ENCODE assay signal across 8 cellular contexts in genomic region chr1:42957880-42958487, GRCh38. TPM values are rescaled to one million over a fixed set of nuclear protein-coding genes. Genes with fewer than 3 reads are reported as not detected.
DNase-seq lines count a peak whose midpoint lies in the region; ATAC-seq, FAIRE-seq and TF ChIP-seq lines count a peak whose summit lies in the region.

No MANE protein-coding gene starts in this region.

- intact Hi-C loops in endothelial cell of umbilical vein (cut with micrococcal nuclease), result loop anchor here (1.0 to 2.0 kb wide), 3 partner anchors 17 to 34 kb away; no protein-coding TSS in a partner anchor

- no peaks in the 10 kb centered on the region for H3K9me3 Mint-ChIP-seq in activated CD8-positive, alpha-beta memory T cell treated with anti-CD3 and anti-CD28 coated beads, Interleukin-2, amount 10 ng/mL, durations not matched to agents 7 days and 5 days (ENCODE audit: low read depth)

- TF ChIP-seq CTCF in AG04449 (IDR thresholded peaks at IDR 0.05; ENCODE audit: insufficient read depth, low read length, missing control alignments) (no peak), endothelial cell of umbilical vein (IDR thresholded peaks at IDR 0.05; ENCODE audit: extremely low read depth in 1 of 2, insufficient read depth in 1 of 2, low read depth in 1 of 2, low read length in 2 of 2) (peak; percentile 7 to 10)

- CTCF ChIA-PET in AG04449 (lab: Yijun Ruan, JAX) (no interaction called here), endothelial cell of umbilical vein (lab: Charles Lee) (interaction anchor here (3.5 kb wide), 1 partner anchor 116 kb away, joined by 17 read pairs; no protein-coding TSS in a partner anchor)
- CTCF ChIA-PET in activated CD8-positive, alpha-beta memory T cell treated with anti-CD3 and anti-CD28 coated beads, Interleukin-2, amount 10 ng/mL, durations not matched to agents 7 days and 5 days (lab: Charles Lee), result interaction anchor here (0.5 to 6.9 kb wide), 7 partner anchors 11 to 115 kb away, joined by 3 to 52 read pairs (median 9); no protein-coding TSS in a partner anchor

- ATAC-seq in GM18520 (IDR thresholded peaks at IDR 0.05; ENCODE audit: unreplicated experiment) (peak; percentile 39), HG03045 (IDR thresholded peaks at IDR 0.05; ENCODE audit: unreplicated experiment) (peak; percentile 55)
- peak; percentile 44 for ATAC-seq in activated CD8-positive, alpha-beta memory T cell treated with anti-CD3 and anti-CD28 coated beads, Interleukin-2, amount 10 ng/mL, durations not matched to agents 7 days and 5 days

- H3K27ac Mint-ChIP-seq in activated CD8-positive, alpha-beta memory T cell treated with anti-CD3 and anti-CD28 coated beads, Interleukin-2, amount 10 ng/mL, durations not matched to agents 7 days and 5 days, result peak overlapping the region; percentile 90

- POLR2A ChIA-PET in AG04449 (lab: Yijun Ruan, JAX), result interaction anchor here (0.8 kb wide), 1 partner anchor 14 kb away, joined by 3 read pairs; no protein-coding TSS in a partner anchor
- POLR2A ChIA-PET in endothelial cell of umbilical vein (lab: Charles Lee), result no interaction called here

- H3K4me2 ChIP-seq in endothelial cell of umbilical vein (ENCODE audit: insufficient read depth, low read length), result peak overlapping the region; percentile 79

- no TSS peak for BruUV-seq in endothelial cell of umbilical vein (replicated peaks; lab: Mats Ljungman, UMichigan)

- H3K79me2 ChIP-seq in endothelial cell of umbilical vein (ENCODE audit: control insufficient read depth, insufficient read depth, low read length), result peaks cover 16% of the 10 kb centered on the region

- peak; percentile 42 for FAIRE-seq in endothelial cell of umbilical vein (lab: Jason Lieb, UNC)

- H4K20me1 ChIP-seq in endothelial cell of umbilical vein (replicated peaks; ENCODE audit: control insufficient read depth, extremely low read depth, insufficient read depth, low read length), result no peaks in the 10 kb centered on the region

- H3K36me3 ChIP-seq in endothelial cell of umbilical vein (ENCODE audit: control insufficient read depth in 2 of 2, extremely low read depth in 1 of 2, insufficient read depth in 2 of 2, low read length in 2 of 2), result no peaks in the 10 kb centered on the region
- H3K36me3 ChIP-seq in mucosa of rectum (ENCODE audit: control insufficient read depth in 2 of 2, insufficient read depth in 2 of 2, low read length in 2 of 2), result peaks cover 0 to 2% of the 10 kb centered on the region in 2 donors

- H3K9me3 ChIP-seq in endothelial cell of umbilical vein (replicated peaks; ENCODE audit: control insufficient read depth, insufficient read depth, low read length) (no peaks in the 10 kb centered on the region), mucosa of rectum (ENCODE audit: control insufficient read depth in 2 of 2, low read length in 2 of 2) (no peaks in the 10 kb centered on the region)

- H3K9me1 ChIP-seq in endothelial cell of umbilical vein (replicated peaks; ENCODE audit: control insufficient read depth, extremely low read depth, insufficient read depth, low read length), result no peaks in the 10 kb centered on the region

- H3K36me3 Mint-ChIP-seq in activated CD8-positive, alpha-beta memory T cell treated with anti-CD3 and anti-CD28 coated beads, Interleukin-2, amount 10 ng/mL, durations not matched to agents 7 days and 5 days, result peaks cover 44% of the 10 kb centered on the region

- H3K27ac ChIP-seq in endothelial cell of umbilical vein (ENCODE audit: insufficient read depth, low read depth, low read length) (peak overlapping the region; percentile 68), mucosa of rectum (ENCODE audit: low read depth in 2 of 2, low read length in 2 of 2) (peak overlapping the region; percentile 88 to 90)

- H2AFZ ChIP-seq in endothelial cell of umbilical vein (ENCODE audit: low read depth, low read length), result peak overlapping the region; percentile 95

- H3K4me1 Mint-ChIP-seq in activated CD8-positive, alpha-beta memory T cell treated with anti-CD3 and anti-CD28 coated beads, Interleukin-2, amount 10 ng/mL, durations not matched to agents 7 days and 5 days, result peaks cover 48% of the 10 kb centered on the region

- peak overlapping the region; percentile 87 for H3K4me3 Mint-ChIP-seq in activated CD8-positive, alpha-beta memory T cell treated with anti-CD3 and anti-CD28 coated beads, Interleukin-2, amount 10 ng/mL, durations not matched to agents 7 days and 5 days

- DNase-seq in AG04449 (ENCODE audit: low read depth, low spot score), result no peak
- DNase-seq in NCI-H446 treated with DMSO at 0.1 percent for 48 hours (lab: John Stamatoyannopoulos, UW), result peak; percentile 12
- DNase-seq in activated CD8-positive, alpha-beta memory T cell treated with anti-CD3 and anti-CD28 coated beads, Interleukin-2, amount 10 ng/mL, durations not matched to agents 7 days and 5 days, result peak; percentile 73
- DNase-seq in endothelial cell of umbilical vein (ENCODE audit: low read depth, low spot score), result peak; percentile 61
- DNase-seq in stimulated activated CD8-positive, alpha-beta memory T cell treated with anti-CD3 and anti-CD28 coated beads, Interleukin-7, amount 100 ng/mL, for 4 hours (ENCODE audit: low read depth in 2 of 2), result peak; percentile 34 to 69

- no peaks in the 10 kb centered on the region for H3K27me3 ChIP-seq in endothelial cell of umbilical vein (ENCODE audit: control insufficient read depth in 2 of 2, insufficient read depth in 2 of 2, low read length in 2 of 2)
- H3K27me3 ChIP-seq in mucosa of rectum (ENCODE audit: control insufficient read depth in 2 of 2, insufficient read depth in 2 of 2, low read length in 2 of 2), result peaks cover 0 to 2% of the 10 kb centered on the region in 2 donors

- H3K9ac ChIP-seq in endothelial cell of umbilical vein (replicated peaks; ENCODE audit: extremely low read depth, insufficient read depth, low read length) (peak overlapping the region; percentile 77), mucosa of rectum (ENCODE audit: low read depth in 1 of 2, low read length in 2 of 2) (peak overlapping the region; percentile 81 to 85)

- H3K4me3 ChIP-seq in AG04449 (ENCODE audit: low read depth, low read length), result peak overlapping the region; percentile 88
- H3K4me3 ChIP-seq in endothelial cell of umbilical vein (replicated peaks in 1 of 3; ENCODE audit: insufficient read depth in 1 of 3, low read depth in 1 of 3, low read length in 3 of 3), result peak overlapping the region; percentile 43 to 79 (median 57)
- peak overlapping the region; percentile 76 to 86 for H3K4me3 ChIP-seq in mucosa of rectum (ENCODE audit: low read length in 2 of 2)

- no peak for TF ChIP-seq POLR2A in endothelial cell of umbilical vein (IDR thresholded peaks at IDR 0.05; ENCODE audit: low read depth, low read length)

- H3K4me1 ChIP-seq in endothelial cell of umbilical vein (ENCODE audit: control insufficient read depth, extremely low read depth, insufficient read depth, low read length) (peaks cover 16% of the 10 kb centered on the region), mucosa of rectum (ENCODE audit: control insufficient read depth in 2 of 2, insufficient read depth in 2 of 2, low read length in 2 of 2) (peaks cover 8 to 17% of the 10 kb centered on the region in 2 donors)

- dilution Hi-C loops in endothelial cell of umbilical vein (cut with MboI; ENCODE audit: extremely low pct_ligation_motif_present, low sequenced_read_pairs), result no loop called here

- peaks cover 8% of the 10 kb centered on the region for H3K27me3 Mint-ChIP-seq in activated CD8-positive, alpha-beta memory T cell treated with anti-CD3 and anti-CD28 coated beads, Interleukin-2, amount 10 ng/mL, durations not matched to agents 7 days and 5 days

TF ChIP-seq in endothelial cell of umbilical vein, 7 proteins besides CTCF, POLR2A, EP300 and RAD21:
- TF ChIP-seq POLR2AphosphoS5 (IDR thresholded peaks at IDR 0.05; ENCODE audit: insufficient read depth, low read depth, low read length) (peak; percentile 24), MAX (IDR thresholded peaks at IDR 0.05; ENCODE audit: insufficient read depth, insufficient read length) (peak; percentile 44), EZH2 (IDR thresholded peaks at IDR 0.05; ENCODE audit: borderline replicate concordance, low read depth, low read length, severe bottlenecking) (no peak)

RNA-seq across cellular contexts. Expression of gene SLC2A1, which starts 0.7 kb away (rescaled TPM):
- total RNA-seq in activated CD8-positive, alpha-beta memory T cell treated with anti-CD3 and anti-CD28 coated beads, Interleukin-2, amount 10 ng/mL, durations not matched to agents 7 days and 5 days, result 100 to 1,000 TPM; 113 to 140 TPM
- 38.7 and 42.2 TPM in 2 replicates for total RNA-seq in endothelial cell of umbilical vein
- 46.5 and 52.5 TPM in 2 replicates for polyA plus RNA-seq in endothelial cell of umbilical vein
- polyA plus RNA-seq in endothelial cell of umbilical vein (2011; cell fraction: cytosol; rRNA removed), result 21.5 and 24.7 TPM in 2 replicates
- polyA plus RNA-seq in endothelial cell of umbilical vein (2011; cell fraction: nucleus; rRNA removed), result 28.6 and 30.8 TPM in 2 replicates
- polyA plus RNA-seq in endothelial cell of umbilical vein (2012), result 15.0 and 15.9 TPM in 2 replicates
- polyA minus RNA-seq in endothelial cell of umbilical vein, result 37.1 and 43.2 TPM in 2 replicates
- polyA minus RNA-seq in endothelial cell of umbilical vein (2011; cell fraction: cytosol; rRNA and poly(A)+ RNA removed), result 19.2 TPM
- 21.7 and 24.7 TPM in 2 replicates for polyA minus RNA-seq in endothelial cell of umbilical vein (2011; cell fraction: nucleus; rRNA and poly(A)+ RNA removed)
